In genomic region chr11:126781942-126782341, GRCh38 we compare ENCODE assay signal across 25 cellular contexts.
A peak's percentile ranks its signal among the peaks of the same experiment; 100 is the strongest.
DNase-seq lines count a peak whose midpoint lies in the region; ATAC-seq, FAIRE-seq and TF ChIP-seq lines count a peak whose summit lies in the region.
"Had no signal": no experiment of that assay in that cellular context is flagged by ENCODE, and none has a peak within 500 bp of the region (broad histone marks: within the 10 kb centered on the region; RNA-seq: fewer than 3 reads in every experiment).

No MANE protein-coding gene starts in this region.

- H3K27me3 ChIP-seq in H1 (replicated peaks in 1 of 4; ENCODE audit: control insufficient read depth in 3 of 4, extremely low read depth in 1 of 4, insufficient read depth in 3 of 4, low read length in 3 of 4) = no peaks in the 10 kb centered on the region
- H3K27me3 ChIP-seq in neural progenitor cell = no peaks in the 10 kb centered on the region
- no peaks in the 10 kb centered on the region for H3K27me3 ChIP-seq in naive thymus-derived CD4-positive, alpha-beta T cell (ENCODE audit: control insufficient read depth in 2 of 2, insufficient read depth in 2 of 2, low read length in 2 of 2)

- no peaks in the 10 kb centered on the region for H3K79me1 ChIP-seq in H1 (ENCODE audit: low read depth, low read length)

- H2BK15ac ChIP-seq in H1 (ENCODE audit: low read length) = no peak overlapping the region

- 77% methylated on average over 5 of the region's 5 CpGs; no CpG with 5 or more reads in 1 of the 2 experiments for WGBS in H1 (ENCODE audit: extremely low coverage in 1 of 2, insufficient coverage in 1 of 2, insufficient read length in 1 of 2, insufficient replicate concordance in 2 of 2, low coverage in 1 of 2, low lambda C conversion rate in 2 of 2, missing lambda C conversion rate in 1 of 2), 2 experiments

- H3K4me2 ChIP-seq in H1 (ENCODE audit: insufficient read depth in 1 of 2, low read depth in 2 of 2, low read length in 2 of 2) (no peak overlapping the region), neural progenitor cell (no peak overlapping the region)

- no peaks in the 10 kb centered on the region for H3K9me3 ChIP-seq in H1 (ENCODE audit: insufficient read depth in 2 of 2, low read depth in 1 of 2, low read length in 1 of 2)
- H3K9me3 ChIP-seq in neural progenitor cell (ENCODE audit: low read depth) = no peaks in the 10 kb centered on the region
- H3K9me3 ChIP-seq in naive thymus-derived CD4-positive, alpha-beta T cell (ENCODE audit: control insufficient read depth in 2 of 3, low read length in 3 of 3) = no peaks in the 10 kb centered on the region
- H3K9me3 ChIP-seq: BE2C had no signal

- no peak overlapping the region for H2AK5ac ChIP-seq in H1 (ENCODE audit: low read depth, low read length)

- ATAC-seq in naive thymus-derived CD4-positive, alpha-beta T cell = no peak
- ATAC-seq in GM21381 (IDR thresholded peaks at IDR 0.05; ENCODE audit: unreplicated experiment) = no peak
- ATAC-seq: GM12878, HepG2 had no signal

- H2BK12ac ChIP-seq in H1 (ENCODE audit: low read depth, low read length) = no peak overlapping the region

- no peaks in the 10 kb centered on the region for H3K36me3 Mint-ChIP-seq in neural progenitor cell
- no peaks in the 10 kb centered on the region for H3K36me3 Mint-ChIP-seq in naive thymus-derived CD4-positive, alpha-beta T cell
- H3K36me3 Mint-ChIP-seq: CD4-positive, CD25-positive, alpha-beta regulatory T cell; CD8-positive, alpha-beta memory T cell; IgD-negative memory B cell had no signal

- no peak overlapping the region for H4K5ac ChIP-seq in H1 (ENCODE audit: insufficient read length, low read depth, low read length)

- H3K79me2 ChIP-seq in H1 (ENCODE audit: control insufficient read depth in 1 of 2, insufficient read depth in 2 of 2, low read length in 2 of 2) = no peaks in the 10 kb centered on the region
- H3K79me2 ChIP-seq in neural progenitor cell (ENCODE audit: low read depth) = no peaks in the 10 kb centered on the region

- H3K14ac ChIP-seq in H1 (ENCODE audit: insufficient read length) = no peak overlapping the region

- H3K9me3 Mint-ChIP-seq in neural progenitor cell = no peaks in the 10 kb centered on the region
- H3K9me3 Mint-ChIP-seq in naive thymus-derived CD4-positive, alpha-beta T cell = peaks cover 0 to 2% (median 0%) of the 10 kb centered on the region in 11 donors
- H3K9me3 Mint-ChIP-seq: CD8-positive, alpha-beta memory T cell had no signal

- TF ChIP-seq RAD21 in H1 (IDR thresholded peaks at IDR 0.05 in 1 of 2, conservative IDR thresholded peaks at IDR 0.05 in 1 of 2; ENCODE audit: low read depth in 2 of 2, low read length in 2 of 2) = no peak

- POLR2A ChIA-PET in H1 (lab: Charles Lee; ENCODE audit: partially characterized antibody) = no interaction called here
- POLR2A ChIA-PET in naive thymus-derived CD4-positive, alpha-beta T cell (lab: Charles Lee) = no interaction called here

- DNase-seq in NCI-H82 treated with DMSO at 0.1 percent for 48 hours (lab: John Stamatoyannopoulos, UW; ENCODE audit: unreplicated experiment) (peak; percentile 3), H1 (ENCODE audit: low read depth in 1 of 2, low spot score in 2 of 2) (no peak), iPS-NIHi11 (ENCODE audit: low spot score) (peak; percentile 51), neural progenitor cell (ENCODE audit: low spot score) (peak; percentile 26), GM13977 (ENCODE audit: low spot score) (no peak)
- DNase-seq in stimulated activated CD4-positive, alpha-beta T cell treated with anti-CD3 and anti-CD28 coated beads, Interleukin-4, amount 100 ng/mL, for 1 hour = no peak
- DNase-seq in naive thymus-derived CD4-positive, alpha-beta T cell = no peak
- DNase-seq: ACHN; BE2C; C1 segment of cervical spinal cord; CD4-positive, CD25-positive, alpha-beta regulatory T cell; CD8-positive, alpha-beta memory T cell; COR-L47; DMS 273 treated with DMSO at 0.1 percent for 48 hours; DMS53; DND-41; EL; GOT3; HCEC 1CT; KBM-7 had no signal

- H3K4me3 ChIP-seq in H1 (ENCODE audit: extremely low read depth in 1 of 4, insufficient read depth in 2 of 4, low read depth in 3 of 4, low read length in 4 of 4) (no peak overlapping the region), neural progenitor cell (no peak overlapping the region)
- no peak overlapping the region for H3K4me3 ChIP-seq in naive thymus-derived CD4-positive, alpha-beta T cell (ENCODE audit: low read length)
- H3K4me3 ChIP-seq: GM12878 had no signal

- no peak for TF ChIP-seq EP300 in H1 (IDR thresholded peaks at IDR 0.05; ENCODE audit: borderline replicate concordance in 1 of 2, low read depth in 2 of 2, low read length in 2 of 2)

- H2AFZ ChIP-seq in H1 (ENCODE audit: low read length) = 0 out of 2 replicates have a peak overlapping the region, but pooled peaks have one; percentile 6
- H2AFZ ChIP-seq in neural progenitor cell (replicated peaks) = no peak overlapping the region

- H4K8ac ChIP-seq in H1 (ENCODE audit: extremely low read depth, insufficient read depth, low read length) = no peak overlapping the region

- H2BK20ac ChIP-seq in H1 (ENCODE audit: low read length) = no peak overlapping the region

- peaks cover 2% of the 10 kb centered on the region for H3K27me3 Mint-ChIP-seq in neural progenitor cell (ENCODE audit: insufficient read depth, low read depth)
- H3K27me3 Mint-ChIP-seq in naive thymus-derived CD4-positive, alpha-beta T cell = peaks cover 0 to 32% (median 24%) of the 10 kb centered on the region in 5 donors

- H3K18ac ChIP-seq in H1 (ENCODE audit: extremely low read depth, low read length) = no peak overlapping the region

- CTCF ChIA-PET in H1 (lab: Charles Lee; ENCODE audit: partially characterized antibody) = interaction anchor here (1.0 to 5.7 kb wide), 4 partner anchors 9 to 175 kb away, joined by 3 to 48 read pairs (median 4); no protein-coding TSS in a partner anchor
- CTCF ChIA-PET in naive thymus-derived CD4-positive, alpha-beta T cell (lab: Charles Lee) = no interaction called here

- H3K23ac ChIP-seq in H1 (ENCODE audit: insufficient read length) = no peak overlapping the region

- H2BK120ac ChIP-seq in H1 (replicated peaks; ENCODE audit: low read depth, low read length) = no peak overlapping the region

- H3K56ac ChIP-seq in H1 (replicated peaks; ENCODE audit: insufficient read length, low read depth, low read length) = no peak overlapping the region

- H3K27ac ChIP-seq in H1 (ENCODE audit: low read depth, low read length) (no peak overlapping the region), neural progenitor cell (no peak overlapping the region)
- no peak overlapping the region for H3K27ac ChIP-seq in naive thymus-derived CD4-positive, alpha-beta T cell (ENCODE audit: low read depth, low read length)

- intact Hi-C loops in naive thymus-derived CD4-positive, alpha-beta T cell (cut with micrococcal nuclease) = no loop called here

- no peaks in the 10 kb centered on the region for H4K20me1 ChIP-seq in H1 (replicated peaks in 1 of 2; ENCODE audit: control insufficient read depth in 1 of 2, insufficient read depth in 2 of 2, low read length in 2 of 2)
- no peaks in the 10 kb centered on the region for H4K20me1 ChIP-seq in neural progenitor cell (ENCODE audit: low read depth)

- no peak overlapping the region for H2BK5ac ChIP-seq in H1 (ENCODE audit: low read depth, low read length)

- H3K9ac ChIP-seq in H1 (replicated peaks in 1 of 4; ENCODE audit: extremely low read depth in 1 of 4, low read depth in 3 of 4, low read length in 3 of 4) = no peak overlapping the region
- H3K9ac ChIP-seq in neural progenitor cell = no peak overlapping the region

- no peak overlapping the region for H3K4ac ChIP-seq in H1 (replicated peaks; ENCODE audit: insufficient read length, low read depth, low read length)

- no peaks in the 10 kb centered on the region for H3F3A ChIP-seq in neural progenitor cell (ENCODE audit: low read depth)

- H3K4me1 ChIP-seq in H1 (replicated peaks in 1 of 4; ENCODE audit: control insufficient read depth in 3 of 4, insufficient read depth in 4 of 4, low read length in 3 of 4) = peaks cover 0 to 8% (median 0%) of the 10 kb centered on the region in 4 experiments; a peak in 2 of 7 replicates
- peaks cover 10% of the 10 kb centered on the region for H3K4me1 ChIP-seq in neural progenitor cell
- H3K4me1 ChIP-seq in naive thymus-derived CD4-positive, alpha-beta T cell (ENCODE audit: control insufficient read depth in 2 of 2, insufficient read depth in 2 of 2, low read length in 2 of 2) = no peaks in the 10 kb centered on the region
- H3K4me1 ChIP-seq: BE2C had no signal

- no peak overlapping the region for H3K4me3 Mint-ChIP-seq in neural progenitor cell
- no peak overlapping the region for H3K4me3 Mint-ChIP-seq in naive thymus-derived CD4-positive, alpha-beta T cell
- H3K4me3 Mint-ChIP-seq: CD4-positive, CD25-positive, alpha-beta regulatory T cell; CD8-positive, alpha-beta memory T cell; IgD-negative memory B cell had no signal

- H3K36me3 ChIP-seq in H1 (ENCODE audit: control insufficient read depth in 2 of 4, insufficient read depth in 4 of 4, low read length in 3 of 4) (no peaks in the 10 kb centered on the region), neural progenitor cell (no peaks in the 10 kb centered on the region)
- no peaks in the 10 kb centered on the region for H3K36me3 ChIP-seq in naive thymus-derived CD4-positive, alpha-beta T cell (ENCODE audit: control insufficient read depth in 2 of 3, insufficient read depth in 3 of 3, low read length in 3 of 3)
- H3K36me3 ChIP-seq: BE2C had no signal

- TF ChIP-seq POLR2A in H1 (IDR thresholded peaks at IDR 0.05; ENCODE audit: control extremely low read depth in 1 of 2, low read depth in 2 of 2, low read length in 2 of 2) = no peak

- TF ChIP-seq CTCF in H1 (IDR thresholded peaks at IDR 0.05; ENCODE audit: control extremely low read depth in 1 of 3, insufficient read depth in 1 of 3, low read depth in 1 of 3, low read length in 3 of 3) (no peak), neural progenitor cell (IDR thresholded peaks at IDR 0.05) (no peak), GM13977 (IDR thresholded peaks at IDR 0.05; ENCODE audit: extremely low read depth, insufficient read depth, missing control alignments) (no peak)

- no peak overlapping the region for H3K27ac Mint-ChIP-seq in neural progenitor cell
- no peak overlapping the region for H3K27ac Mint-ChIP-seq in naive thymus-derived CD4-positive, alpha-beta T cell
- H3K27ac Mint-ChIP-seq: CD4-positive, CD25-positive, alpha-beta regulatory T cell; IgD-negative memory B cell had no signal

- FAIRE-seq in H1 (lab: Jason Lieb, UNC) = no peak
- FAIRE-seq: A204.1, GM12878, HepG2 had no signal

- peaks cover 5% of the 10 kb centered on the region for H3K4me1 Mint-ChIP-seq in neural progenitor cell
- no peaks in the 10 kb centered on the region for H3K4me1 Mint-ChIP-seq in naive thymus-derived CD4-positive, alpha-beta T cell
- H3K4me1 Mint-ChIP-seq: CD4-positive, CD25-positive, alpha-beta regulatory T cell; CD8-positive, alpha-beta memory T cell had no signal

- in situ Hi-C loops in GM13977 (cut with MboI; ENCODE audit: low pct_unique_long_range_greater_than_20kb, low sequenced_read_pairs, unreplicated experiment) = no loop called here

- H4K91ac ChIP-seq in H1 (replicated peaks; ENCODE audit: insufficient read length, low read length) = no peak overlapping the region

- H3K23me2 ChIP-seq in H1 (ENCODE audit: low read depth, low read length) = no peaks in the 10 kb centered on the region

TF ChIP-seq in H1, 55 proteins besides CTCF, POLR2A, EP300 and RAD21 (continues in another document):
- TF ChIP-seq RXRA (IDR thresholded peaks at IDR 0.05; ENCODE audit: insufficient read depth, low read depth, low read length) (no peak), JUND (IDR thresholded peaks at IDR 0.05; ENCODE audit: low read length) (no peak), MAFK (IDR thresholded peaks at IDR 0.05; ENCODE audit: low read depth, low read length) (no peak)

Comparison
In these comparisons a context has a peak if more than half of its experiments do, and no peak if none do; other contexts are left out.
1. DNase-seq: peak in NCI-H82 treated with DMSO at 0.1 percent for 48 hours (single experiment), iPS-NIHi11 (single experiment) and neural progenitor cell (single experiment); none in H1 (0 of 2), stimulated activated CD4-positive, alpha-beta T cell treated with anti-CD3 and anti-CD28 coated beads, Interleukin-4, amount 100 ng/mL, for 1 hour (single experiment), naive thymus-derived CD4-positive, alpha-beta T cell (0 of 9) and GM13977 (single experiment).